In genomic region chr11:87316491-87316890, GRCh38 we compare ENCODE assay signal across 28 cellular contexts.
"Had no signal": no experiment of that assay in that cellular context is flagged by ENCODE, and none has a peak within 500 bp of the region (broad histone marks: within the 10 kb centered on the region; RNA-seq: fewer than 3 reads in every experiment).

No MANE protein-coding gene starts in this region.

- H3K9me3 ChIP-seq: left ventricle myocardium inferior, pancreas, prostate gland, stomach, testis, thyroid gland, transverse colon, upper lobe of left lung, vagina had no signal

- H3K4me1 Mint-ChIP-seq: natural killer cell had no signal

- DNase-seq: islet precursor cell; left ventricle myocardium inferior; mesendoderm; naive B cell; natural killer cell; nucleus accumbens; pancreas; posterior cingulate gyrus; retina; right cardiac atrium; stimulated activated CD4-positive, alpha-beta T cell treated with anti-CD3 and anti-CD28 coated beads, Interleukin-12 subunit alpha, Interleukin-12 subunit beta, amount 100 ng/mL, for 4 hours; stimulated activated CD4-positive, alpha-beta T cell treated with anti-CD3 and anti-CD28 coated beads, Interleukin-15, amount 100 ng/mL, for 24 hours; stimulated activated CD4-positive, alpha-beta T cell treated with anti-CD3 and anti-CD28 coated beads, Interleukin-2, amount 100 ng/mL, for 24 hours; stimulated activated CD4-positive, alpha-beta T cell treated with anti-CD3 and anti-CD28 coated beads, Interleukin-4, amount 100 ng/mL, for 1 hour; stimulated activated naive B cell treated with anti-CD40 and anti-IgM and Interleukin-4, amounts not matched to agents 10 μg/mL and 1 μg/mL and 100 μg/mL, for 72 hours; stimulated activated naive CD8-positive, alpha-beta T cell treated with anti-CD3 and anti-CD28 coated beads, Interleukin-15, Interleukin-2, amounts not matched to agents 100 U/mL and 50 U/mL, for 24 hours; stomach; testis; thyroid gland; transverse colon; upper lobe of left lung had no signal

- H3K27me3 Mint-ChIP-seq: naive B cell; stimulated activated naive B cell treated with anti-CD40 and anti-IgM and Interleukin-4, amounts not matched to agents 10 μg/mL and 1 μg/mL and 100 μg/mL, for 72 hours had no signal

- H3K4me3 Mint-ChIP-seq: mesothelial cell of epicardium; naive B cell; natural killer cell; neural crest cell; stimulated activated naive B cell treated with anti-CD40 and anti-IgM and Interleukin-4, amounts not matched to agents 10 μg/mL and 1 μg/mL and 100 μg/mL, for 72 hours had no signal

- H3K27ac ChIP-seq: left ventricle myocardium inferior, pancreas, prostate gland, skin epidermis, stomach, testis, thyroid gland, transverse colon, upper lobe of left lung, vagina had no signal

- H3K36me3 ChIP-seq: prostate gland had no signal

- H3K4me1 ChIP-seq: left ventricle myocardium inferior, pancreas, prostate gland, stomach, testis, thyroid gland, transverse colon, upper lobe of left lung, vagina had no signal

- H3K27me3 ChIP-seq: pancreas, stomach, testis, thyroid gland, transverse colon, upper lobe of left lung, vagina had no signal

- ATAC-seq: natural killer cell; pancreas; right cardiac atrium; sciatic nerve; stimulated activated naive B cell treated with anti-CD40 and anti-IgM and Interleukin-4, amounts not matched to agents 10 μg/mL and 1 μg/mL and 100 μg/mL, for 72 hours; stimulated activated naive CD8-positive, alpha-beta T cell treated with anti-CD3 and anti-CD28 coated beads, Interleukin-15, Interleukin-2, amounts not matched to agents 100 U/mL and 50 U/mL, for 24 hours had no signal

- H3K4me3 ChIP-seq: left ventricle myocardium inferior, lung, pancreas, prostate gland, skin epidermis, stomach, testis, thyroid gland, transverse colon, upper lobe of left lung, vagina had no signal

- H3K9me3 Mint-ChIP-seq: mesothelial cell of epicardium; naive B cell; natural killer cell; neural crest cell; stimulated activated naive B cell treated with anti-CD40 and anti-IgM and Interleukin-4, amounts not matched to agents 10 μg/mL and 1 μg/mL and 100 μg/mL, for 72 hours had no signal

- H3K27ac Mint-ChIP-seq: natural killer cell; stimulated activated naive B cell treated with anti-CD40 and anti-IgM and Interleukin-4, amounts not matched to agents 10 μg/mL and 1 μg/mL and 100 μg/mL, for 72 hours had no signal
